ENCODE assay signal across 15 cellular contexts in the genomic region with DNA sequence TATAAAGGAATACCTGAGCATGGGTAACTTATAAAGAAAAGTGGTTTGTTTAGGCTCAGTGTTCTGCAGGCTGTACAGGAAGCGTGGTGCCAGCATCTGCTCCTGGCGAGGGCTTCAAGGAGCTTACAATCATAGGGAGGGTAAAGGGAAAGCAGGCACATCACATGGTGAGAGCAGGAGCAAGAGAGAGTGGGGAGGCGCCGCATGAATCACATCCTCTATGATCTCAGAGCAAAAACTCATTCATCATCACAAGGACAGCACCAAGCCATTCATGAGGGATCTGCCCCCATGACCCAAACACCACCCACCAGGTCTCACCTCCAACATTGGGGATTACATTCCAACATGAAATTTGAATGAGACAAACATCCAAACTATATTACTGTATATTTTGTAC. TPM values are rescaled to one million over a fixed set of nuclear protein-coding genes. Genes with fewer than 3 reads are reported as not detected.
DNase-seq lines count a peak whose midpoint lies in the region; TF ChIP-seq lines count a peak whose summit lies in the region.
"Had no signal": no experiment of that assay in that cellular context is flagged by ENCODE, and none has a peak within 500 bp of the region (broad histone marks: within the 10 kb centered on the region; RNA-seq: fewer than 3 reads in every experiment).

No MANE protein-coding gene starts in this region.

- DNase-seq in stimulated activated CD4-positive, alpha-beta T cell treated with anti-CD3 and anti-CD28 coated beads, Interleukin-15, amount 100 ng/mL, for 24 hours: peak; percentile 16
- no peak for DNase-seq in stimulated activated CD4-positive, alpha-beta T cell treated with anti-CD3 and anti-CD28 coated beads, Interleukin-4, amount 100 ng/mL, for 1 hour
- DNase-seq in MG63 (peak; percentile 21), astrocyte of the spinal cord (ENCODE audit: low read depth, low spot score) (peak; percentile 15), osteocyte (ENCODE audit: extremely low spot score, unreplicated experiment) (no peak), ovary (no peak), AG20443 (ENCODE audit: low spot score) (no peak)
- no peak for DNase-seq in activated effector memory CD4-positive, alpha-beta T cell treated with Interleukin-2 at 50 U/mL for 16 hours
- DNase-seq: activated naive CD8-positive, alpha-beta T cell treated with anti-CD3 and anti-CD28 coated beads, Interleukin-2, amount 10 ng/mL, durations not matched to agents 7 days and 5 days; cortex of kidney; NCI-H1048; NCI-H2171 treated with DMSO at 0.1 percent for 48 hours; T-helper 17 cell had no signal

- H3K27ac Mint-ChIP-seq in osteocyte (ENCODE audit: unreplicated experiment): peak overlapping the region; percentile 10
- H3K27ac Mint-ChIP-seq: activated naive CD8-positive, alpha-beta T cell treated with anti-CD3 and anti-CD28 coated beads, Interleukin-2, amount 10 ng/mL, durations not matched to agents 7 days and 5 days; mesothelial cell of epicardium; T-helper 17 cell had no signal

- no peak for TF ChIP-seq CTCF in astrocyte of the spinal cord (IDR thresholded peaks at IDR 0.05; ENCODE audit: low read depth, low read length)
- TF ChIP-seq CTCF in osteocyte (IDR thresholded peaks at IDR 0.05): no peak
- TF ChIP-seq CTCF in ovary (IDR thresholded peaks at IDR 0.05): no peak

- H3K4me1 Mint-ChIP-seq in osteocyte (ENCODE audit: unreplicated experiment): peaks cover 5% of the 10 kb centered on the region
- H3K4me1 Mint-ChIP-seq: mesothelial cell of epicardium had no signal

- no peak overlapping the region for H3K4me3 ChIP-seq in MG63
- H3K4me3 ChIP-seq in astrocyte of the spinal cord (ENCODE audit: low read depth, low read length): no peak overlapping the region
- H3K4me3 ChIP-seq in ovary: no peak overlapping the region
- H3K4me3 ChIP-seq: BLaER1 treated with 17β-estradiol and CSF1 and Interleukin-3, amounts not matched to agents 10 nM and 100 nM had no signal

- H3K36me3 Mint-ChIP-seq in osteocyte (ENCODE audit: unreplicated experiment): peaks cover 2% of the 10 kb centered on the region

- TF ChIP-seq POLR2A in ovary (IDR thresholded peaks at IDR 0.05): no peak

- H3K9me3 ChIP-seq in MG63 (no peaks in the 10 kb centered on the region), ovary (no peaks in the 10 kb centered on the region)

- no peaks in the 10 kb centered on the region for H3K27me3 ChIP-seq in MG63
- H3K27me3 ChIP-seq in ovary: no peaks in the 10 kb centered on the region
- H3K27me3 ChIP-seq: BLaER1 treated with 17β-estradiol and CSF1 and Interleukin-3, amounts not matched to agents 10 nM and 100 nM had no signal

- intact Hi-C loops in ovary (cut with DNase I): no loop called here

- no peak overlapping the region for H3K4me3 Mint-ChIP-seq in osteocyte (ENCODE audit: unreplicated experiment)
- H3K4me3 Mint-ChIP-seq: activated naive CD8-positive, alpha-beta T cell treated with anti-CD3 and anti-CD28 coated beads, Interleukin-2, amount 10 ng/mL, durations not matched to agents 7 days and 5 days; mesothelial cell of epicardium; T-helper 17 cell had no signal

- 95 to 98% (median 95%) methylated on average over 4 of the region's 4 CpGs for WGBS in ovary, 3 donors

- in situ Hi-C loops in astrocyte of the spinal cord (cut with HindIII; ENCODE audit: low sequenced_read_pairs): no loop called here

- H3K27ac ChIP-seq in ovary: no peak overlapping the region
- H3K27ac ChIP-seq: BLaER1 treated with 17β-estradiol and CSF1 and Interleukin-3, amounts not matched to agents 10 nM and 100 nM had no signal

- H3K36me3 ChIP-seq in MG63 (peaks cover 4% of the 10 kb centered on the region), ovary (no peaks in the 10 kb centered on the region)

- no peak for TF ChIP-seq EP300 in ovary (IDR thresholded peaks at IDR 0.05)

- no peaks in the 10 kb centered on the region for H3K9me3 Mint-ChIP-seq in osteocyte (ENCODE audit: unreplicated experiment)
- H3K9me3 Mint-ChIP-seq: mesothelial cell of epicardium had no signal

- H3K4me1 ChIP-seq in ovary (ENCODE audit: insufficient read depth): no peaks in the 10 kb centered on the region

- H3K27me3 Mint-ChIP-seq in osteocyte (ENCODE audit: unreplicated experiment): no peaks in the 10 kb centered on the region
- H3K27me3 Mint-ChIP-seq: activated naive CD8-positive, alpha-beta T cell treated with anti-CD3 and anti-CD28 coated beads, Interleukin-2, amount 10 ng/mL, durations not matched to agents 7 days and 5 days; T-helper 17 cell had no signal

RNA-seq across cellular contexts. Expression of a gene that starts 32.5 kb away (rescaled TPM):
- total RNA-seq in MG63 (2014; rRNA removed; shearing (Covaris generic); ENCODE audit: low replicate concordance): 6.1 and 35.0 TPM in 2 replicates
- 29.7 and 35.0 TPM in 2 replicates for total RNA-seq in osteocyte
- total RNA-seq in ovary: 10 to 100 TPM; 12.0 to 31.6 (median 19.0) TPM
- polyA plus RNA-seq in ovary: 10 to 100 TPM in 1 of 2 donors, 1 to 10 TPM in 1; 8.9 to 34.4 TPM

RNA-seq across cellular contexts. Expression of a gene that starts 32.8 kb away (rescaled TPM):
- 4.5 and 7.1 TPM in 2 replicates for total RNA-seq in MG63 (2014; rRNA removed; shearing (Covaris generic); ENCODE audit: low replicate concordance)
- total RNA-seq in osteocyte (10.8 and 11.0 TPM in 2 replicates), ovary (10 to 100 TPM in 1 of 7 donors, 1 to 10 TPM in 6; 4.6 to 11.4 (median 8.7) TPM)
- polyA plus RNA-seq in ovary: 1 to 10 TPM; 2.6 to 3.7 TPM

Comparison
In these comparisons a context has a peak if more than half of its experiments do, and no peak if none do; other contexts are left out.
1. DNase-seq: peak in stimulated activated CD4-positive, alpha-beta T cell treated with anti-CD3 and anti-CD28 coated beads, Interleukin-15, amount 100 ng/mL, for 24 hours (single experiment), MG63 (single experiment) and astrocyte of the spinal cord (single experiment); none in stimulated activated CD4-positive, alpha-beta T cell treated with anti-CD3 and anti-CD28 coated beads, Interleukin-4, amount 100 ng/mL, for 1 hour (single experiment), osteocyte (single experiment), ovary (0 of 5), AG20443 (single experiment) and activated effector memory CD4-positive, alpha-beta T cell treated with Interleukin-2 at 50 U/mL for 16 hours (single experiment).